In genomic region chr4:83393908-83394307, GRCh38 we compare ENCODE assay signal across 35 cellular contexts.
"Had no signal": no experiment of that assay in that cellular context is flagged by ENCODE, and none has a peak within 500 bp of the region (broad histone marks: within the 10 kb centered on the region; RNA-seq: fewer than 3 reads in every experiment).

No MANE protein-coding gene starts in this region.

- H3K4me3 ChIP-seq: MG63 had no signal

- H3K9me3 ChIP-seq: MG63 had no signal

- H3K27me3 ChIP-seq: MG63 had no signal

- H3K36me3 ChIP-seq: MG63 had no signal

- DNase-seq: Karpas-422, Kasumi-1, MG63, MM.1S, MV-4-11, NCI-H1048, NCI-H1092, NCI-H1092 treated with DMSO at 0.1 percent for 48 hours, NCI-H1105, NCI-H1105 treated with DMSO at 0.1 percent for 48 hours, NCI-H1417, NCI-H1417 treated with DMSO at 0.1 percent for 48 hours, NCI-H1436, NCI-H1436 treated with DMSO at 0.1 percent for 48 hours, NCI-H146, NCI-H1694, NCI-H1694 treated with DMSO at 0.1 percent for 48 hours, NCI-H187, NCI-H187 treated with DMSO at 0.1 percent for 48 hours, NCI-H1930, NCI-H2029, NCI-H2029 treated with DMSO at 0.1 percent for 48 hours, NCI-H2081, NCI-H2081 treated with DMSO at 0.1 percent for 48 hours, NCI-H2107, NCI-H2171, NCI-H2171 treated with DMSO at 0.1 percent for 48 hours, NCI-H2227 treated with DMSO at 0.1 percent for 48 hours, NCI-H226, NCI-H345, NCI-H446, NCI-H446 treated with DMSO at 0.1 percent for 48 hours, NCI-H510A, NCI-H510A treated with DMSO at 0.1 percent for 48 hours, NCI-H524 had no signal
